ENCODE assay signal across 1 cellular context in the genomic region with DNA sequence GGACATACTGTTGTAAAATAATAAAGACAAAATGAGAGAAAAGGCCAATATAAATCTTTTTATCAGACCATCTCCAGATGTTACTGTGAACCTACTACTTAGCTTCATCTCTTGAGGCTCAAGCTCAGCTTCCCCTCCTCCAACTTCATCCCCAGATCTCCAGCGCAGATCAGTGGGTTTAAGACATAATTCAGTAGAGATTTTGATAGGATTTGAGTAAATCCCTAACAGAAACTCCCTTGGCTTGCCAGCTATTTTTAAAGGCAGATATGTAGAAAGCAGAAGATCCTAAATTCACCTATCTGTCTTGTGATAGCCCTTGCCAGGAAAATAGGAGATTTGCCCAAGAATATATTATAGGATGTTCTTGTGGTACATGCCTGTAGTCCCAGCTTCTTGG.
TF ChIP-seq lines count a peak whose summit lies in the region.

No MANE protein-coding gene starts in this region.

TF ChIP-seq in IMR-90, 13 proteins besides CTCF, POLR2A, EP300 and RAD21 (continued from another document):
- TF ChIP-seq BHLHE40 (IDR thresholded peaks at IDR 0.05; ENCODE audit: low read depth, low read length) (no peak), CHD1 (IDR thresholded peaks at IDR 0.05; ENCODE audit: low read depth, low read length) (no peak), NFE2L2 (IDR thresholded peaks at IDR 0.05; ENCODE audit: low read depth, low read length) (no peak), RCOR1 (IDR thresholded peaks at IDR 0.05; ENCODE audit: insufficient replicate concordance, low read length) (no peak), SMC3 (IDR thresholded peaks at IDR 0.05; ENCODE audit: low read depth, low read length) (no peak), MAFK (IDR thresholded peaks at IDR 0.05; ENCODE audit: low read depth, low read length) (no peak), ELK1 (IDR thresholded peaks at IDR 0.05; ENCODE audit: borderline replicate concordance, low read depth, low read length) (no peak), RFX5 (IDR thresholded peaks at IDR 0.05; ENCODE audit: low read depth, low read length) (no peak), MXI1 (IDR thresholded peaks at IDR 0.05; ENCODE audit: borderline replicate concordance, low read depth, low read length) (no peak), FOS (IDR thresholded peaks at IDR 0.05; ENCODE audit: low read depth, low read length) (no peak)
